Comparison of ENCODE assay signal across 17 cellular contexts in the genomic region with DNA sequence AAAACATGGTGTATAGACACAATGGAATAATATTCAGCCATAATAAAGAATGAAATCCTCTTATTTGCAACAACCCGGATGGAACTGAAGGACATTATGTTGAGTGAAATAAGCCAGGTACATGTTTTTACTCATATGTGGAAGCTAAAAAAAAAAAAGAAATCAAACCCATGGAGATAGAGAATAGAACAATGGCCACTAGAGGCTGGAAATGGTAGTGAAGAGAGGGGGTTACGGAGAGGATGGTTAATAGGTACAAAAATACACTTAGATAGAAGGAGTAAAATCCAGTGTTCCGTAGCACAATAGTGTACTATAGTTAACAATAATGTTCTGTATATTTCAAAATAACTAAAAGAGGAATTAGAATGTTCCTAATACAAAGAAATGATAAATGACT. TPM values are rescaled to one million over a fixed set of nuclear protein-coding genes. Genes with fewer than 3 reads are reported as not detected.
DNase-seq lines count a peak whose midpoint lies in the region; ATAC-seq, FAIRE-seq and TF ChIP-seq lines count a peak whose summit lies in the region.
"Had no signal": no experiment of that assay in that cellular context is flagged by ENCODE, and none has a peak within 500 bp of the region (broad histone marks: within the 10 kb centered on the region; RNA-seq: fewer than 3 reads in every experiment).

No MANE protein-coding gene starts in this region.

- DNase-seq in DND-41 (no peak), IMR-90 (no peak), GM12878 (ENCODE audit: low read depth, low spot score) (no peak), neural progenitor cell (ENCODE audit: low spot score) (no peak), RKO (ENCODE audit: low spot score) (no peak)
- DNase-seq: activated CD4-positive, alpha-beta T cell treated with anti-CD3 and anti-CD28 coated beads for 4 hours; mesenchymal stem cell; MG63; posterior cingulate gyrus; stimulated activated CD4-positive, alpha-beta T cell treated with anti-CD3 and anti-CD28 coated beads, Interleukin-4, amount 100 ng/mL, for 24 hours; stomach had no signal

- H4K20me1 ChIP-seq in DND-41 (ENCODE audit: insufficient read depth, low read length), result no peaks in the 10 kb centered on the region
- H4K20me1 ChIP-seq in IMR-90 (ENCODE audit: insufficient read depth, low read length), result no peaks in the 10 kb centered on the region
- no peaks in the 10 kb centered on the region for H4K20me1 ChIP-seq in GM12878 (ENCODE audit: control insufficient read depth, insufficient read depth)
- no peaks in the 10 kb centered on the region for H4K20me1 ChIP-seq in neural progenitor cell (ENCODE audit: low read depth)

- no peaks in the 10 kb centered on the region for H3K9me3 Mint-ChIP-seq in neural progenitor cell
- H3K9me3 Mint-ChIP-seq: activated T-helper 1 cell treated with anti-CD3 and anti-CD28 coated beads, Interleukin-12 subunit alpha, Interleukin-12 subunit beta, Interleukin-2, Interleukin-4 antibody, amounts not matched to agents 30 ng/mL and 10 ng/mL and 1 ng/mL, durations not matched to agents 14 hours and 24 hours and 36 hours had no signal

- peaks cover 8% of the 10 kb centered on the region for H3K27me3 ChIP-seq in DND-41 (ENCODE audit: insufficient read depth, low read length, poor library complexity)
- H3K27me3 ChIP-seq in IMR-90 (ENCODE audit: control insufficient read depth, insufficient read depth, low read length), result no peaks in the 10 kb centered on the region
- H3K27me3 ChIP-seq in GM12878 (replicated peaks in 1 of 2; ENCODE audit: control insufficient read depth in 2 of 2, insufficient read depth in 2 of 2, low read length in 1 of 2), result no peaks in the 10 kb centered on the region; a peak in 2 of 4 replicates
- no peaks in the 10 kb centered on the region for H3K27me3 ChIP-seq in neural progenitor cell
- H3K27me3 ChIP-seq: MG63 had no signal

- no peak overlapping the region for H3K23ac ChIP-seq in IMR-90 (ENCODE audit: low read depth, low read length)

- H2AK9ac ChIP-seq in IMR-90 (replicated peaks; ENCODE audit: low read depth, low read length, poor library complexity), result no peak overlapping the region

- H3K79me2 ChIP-seq in DND-41 (ENCODE audit: insufficient read depth, low read length) (no peaks in the 10 kb centered on the region), GM12878 (ENCODE audit: control insufficient read depth, insufficient read depth, low read length) (no peaks in the 10 kb centered on the region), neural progenitor cell (ENCODE audit: low read depth) (no peaks in the 10 kb centered on the region)

- POLR2A ChIA-PET in IMR-90 (lab: Charles Lee; ENCODE audit: unreplicated experiment) (no interaction called here), GM12878 (lab: Charles Lee) (no interaction called here)

- H3K9me3 ChIP-seq in DND-41 (ENCODE audit: insufficient read depth, low read length, severe bottlenecking), result no peaks in the 10 kb centered on the region
- no peaks in the 10 kb centered on the region for H3K9me3 ChIP-seq in IMR-90 (ENCODE audit: control insufficient read depth, insufficient read depth, low read length)
- no peaks in the 10 kb centered on the region for H3K9me3 ChIP-seq in GM12878 (replicated peaks; ENCODE audit: control insufficient read depth, insufficient read depth, low read length)
- H3K9me3 ChIP-seq in neural progenitor cell (ENCODE audit: low read depth), result no peaks in the 10 kb centered on the region
- H3K9me3 ChIP-seq: MG63, stomach had no signal

- no peak overlapping the region for H2BK120ac ChIP-seq in IMR-90 (ENCODE audit: low read depth, low read length)

- H3K4me2 ChIP-seq in DND-41 (ENCODE audit: insufficient read depth, low read length) (no peak overlapping the region), IMR-90 (ENCODE audit: low read depth, low read length) (no peak overlapping the region), GM12878 (ENCODE audit: control insufficient read depth, insufficient read depth) (no peak overlapping the region), neural progenitor cell (no peak overlapping the region)

- 0 out of 2 replicates have a peak, but pooled peaks cover 7% of the 10 kb centered on the region for H3K9me1 ChIP-seq in IMR-90 (ENCODE audit: insufficient read depth, low read length)

- H3K14ac ChIP-seq in IMR-90 (replicated peaks; ENCODE audit: low read depth, low read length), result no peak overlapping the region

- no peak overlapping the region for H4K91ac ChIP-seq in IMR-90 (ENCODE audit: insufficient read depth, low read depth, low read length)

- no peak overlapping the region for H2AK5ac ChIP-seq in IMR-90 (ENCODE audit: low read depth, low read length)

- SMC1A ChIA-PET in GM12878 (lab: Charles Lee; ENCODE audit: uncharacterized antibody, unreplicated experiment), result interaction anchor here (4.0 kb wide), 1 partner anchor 200 kb away, joined by 16 read pairs; no protein-coding TSS in a partner anchor

- peak; percentile 32 for TF ChIP-seq CTCF in DND-41 (IDR thresholded peaks at IDR 0.05; ENCODE audit: borderline replicate concordance, extremely low read depth, low read length, poor library complexity, severe bottlenecking)
- TF ChIP-seq CTCF in IMR-90 (conservative IDR thresholded peaks at IDR 0.05; ENCODE audit: low read depth, low read length), result 0 out of 2 replicates have a peak, but pooled peaks have one; percentile 7
- peak in 2 of 3 experiments; percentile 33 to 34; a peak in 4 of 6 replicates for TF ChIP-seq CTCF in GM12878 (IDR thresholded peaks at IDR 0.05 in 2 of 3, conservative IDR thresholded peaks at IDR 0.05 in 1 of 3; ENCODE audit: control insufficient read depth in 2 of 3, extremely low read depth in 1 of 3, insufficient read depth in 1 of 3, low read depth in 3 of 3, low read length in 3 of 3)
- peak; percentile 51 for TF ChIP-seq CTCF in neural progenitor cell (IDR thresholded peaks at IDR 0.05)

- no peak overlapping the region for H2BK5ac ChIP-seq in IMR-90 (ENCODE audit: low read depth, low read length, poor library complexity, severe bottlenecking)

- TF ChIP-seq RAD21 in IMR-90 (IDR thresholded peaks at IDR 0.05; ENCODE audit: low read length) (no peak), GM12878 (IDR thresholded peaks at IDR 0.05; ENCODE audit: insufficient read depth, low read depth, low read length) (no peak)

- peaks cover 23% of the 10 kb centered on the region for H3F3A ChIP-seq in neural progenitor cell (ENCODE audit: low read depth)

- no peak overlapping the region for H2BK20ac ChIP-seq in IMR-90 (ENCODE audit: low read depth, low read length)

- no peak overlapping the region for H3K27ac ChIP-seq in DND-41 (ENCODE audit: low read length)
- H3K27ac ChIP-seq in IMR-90 (ENCODE audit: insufficient read depth, low read length), result no peak overlapping the region
- H3K27ac ChIP-seq in GM12878 (ENCODE audit: control insufficient read depth, insufficient read depth), result no peak overlapping the region
- no peak overlapping the region for H3K27ac ChIP-seq in neural progenitor cell
- H3K27ac ChIP-seq: SK-N-MC, stomach had no signal

- no peak overlapping the region for H3K4me3 Mint-ChIP-seq in neural progenitor cell
- H3K4me3 Mint-ChIP-seq: activated T-helper 1 cell treated with anti-CD3 and anti-CD28 coated beads, Interleukin-12 subunit alpha, Interleukin-12 subunit beta, Interleukin-2, Interleukin-4 antibody, amounts not matched to agents 30 ng/mL and 10 ng/mL and 1 ng/mL, durations not matched to agents 14 hours and 24 hours and 36 hours had no signal

- no peak for TF ChIP-seq EP300 in GM12878 (IDR thresholded peaks at IDR 0.05; ENCODE audit: borderline replicate concordance in 1 of 2, control insufficient read depth in 1 of 2, low read depth in 2 of 2, low read length in 2 of 2)

- H3K36me3 ChIP-seq in DND-41 (ENCODE audit: insufficient read depth, low read length) (no peaks in the 10 kb centered on the region), IMR-90 (ENCODE audit: control insufficient read depth, insufficient read depth, low read length) (no peaks in the 10 kb centered on the region), GM12878 (ENCODE audit: control insufficient read depth in 2 of 2, insufficient read depth in 2 of 2, low read length in 1 of 2) (no peaks in the 10 kb centered on the region), neural progenitor cell (no peaks in the 10 kb centered on the region)
- H3K36me3 ChIP-seq: MG63, stomach had no signal

- no peak overlapping the region for H3K4me3 ChIP-seq in DND-41 (ENCODE audit: low read depth in 1 of 2, low read length in 2 of 2)
- H3K4me3 ChIP-seq in IMR-90 (ENCODE audit: insufficient read depth, low read depth, low read length), result no peak overlapping the region
- no peak overlapping the region for H3K4me3 ChIP-seq in GM12878
- H3K4me3 ChIP-seq in neural progenitor cell, result no peak overlapping the region
- H3K4me3 ChIP-seq: MG63, SK-N-MC, stomach had no signal

- peak; percentile 64 for FAIRE-seq in GM12878 (lab: Jason Lieb, UNC)
- FAIRE-seq: endometrium had no signal

- BruUV-seq in IMR-90 (replicated peaks; lab: Mats Ljungman, UMichigan), result no TSS peak
- BruUV-seq in GM12878 (replicated peaks; lab: Mats Ljungman, UMichigan), result no TSS peak

- RAD21 ChIA-PET in GM12878 (lab: Charles Lee; ENCODE audit: unreplicated experiment), result no interaction called here

- H3K4ac ChIP-seq in IMR-90 (ENCODE audit: low read depth, low read length), result no peak overlapping the region

- H3K4me1 ChIP-seq in DND-41 (ENCODE audit: insufficient read depth, low read length) (no peaks in the 10 kb centered on the region), IMR-90 (ENCODE audit: control insufficient read depth, insufficient read depth, low read length) (peaks cover 10% of the 10 kb centered on the region), GM12878 (ENCODE audit: control insufficient read depth, insufficient read depth, low read length) (no peaks in the 10 kb centered on the region), neural progenitor cell (peaks cover 15% of the 10 kb centered on the region)

- H2AFZ ChIP-seq in DND-41 (ENCODE audit: low read depth, low read length) (no peak overlapping the region), IMR-90 (replicated peaks; ENCODE audit: low read length, poor library complexity) (no peak overlapping the region), GM12878 (ENCODE audit: control insufficient read depth, low read depth, low read length) (no peak overlapping the region), neural progenitor cell (replicated peaks) (no peak overlapping the region)

- H4K5ac ChIP-seq in IMR-90 (ENCODE audit: low read depth, low read length), result no peak overlapping the region

- ATAC-seq in DND-41 (ENCODE audit: insufficient read depth, low read depth) (no peak), IMR-90 (ENCODE audit: low read depth) (no peak), GM12878 (peak; percentile 64), HG02840 (IDR thresholded peaks at IDR 0.05; ENCODE audit: low FRiP score, unreplicated experiment) (no peak), GM21515 (IDR thresholded peaks at IDR 0.05; ENCODE audit: unreplicated experiment) (no peak)

- H3K9ac ChIP-seq in DND-41 (ENCODE audit: low read depth, low read length) (no peak overlapping the region), IMR-90 (ENCODE audit: low read depth, low read length) (no peak overlapping the region), GM12878 (ENCODE audit: control insufficient read depth, insufficient read depth, low read length) (no peak overlapping the region), neural progenitor cell (no peak overlapping the region)

- H4K8ac ChIP-seq in IMR-90 (ENCODE audit: low read depth in 2 of 2, low read length in 2 of 2), result no peak overlapping the region

- WGBS in IMR-90 (ENCODE audit: extremely low coverage in 2 of 2, insufficient read length in 1 of 2), 2 experiments, result no CpG with 5 or more reads among the region's 3 CpGs
- 19% methylated on average over 3 of the region's 3 CpGs for WGBS in GM12878 (ENCODE audit: insufficient coverage, insufficient replicate concordance, low lambda C conversion rate, missing lambda C conversion rate)

- peaks cover 2% of the 10 kb centered on the region for H3K36me3 Mint-ChIP-seq in neural progenitor cell

- dilution Hi-C loops in IMR-90 (cut with HindIII; ENCODE audit: low sequenced_read_pairs, unreplicated experiment), result no loop called here

- H2BK15ac ChIP-seq in IMR-90 (ENCODE audit: low read depth, low read length), result no peak overlapping the region

- H3K27ac Mint-ChIP-seq in neural progenitor cell, result no peak overlapping the region
- H3K27ac Mint-ChIP-seq: activated T-helper 1 cell treated with anti-CD3 and anti-CD28 coated beads, Interleukin-12 subunit alpha, Interleukin-12 subunit beta, Interleukin-2, Interleukin-4 antibody, amounts not matched to agents 30 ng/mL and 10 ng/mL and 1 ng/mL, durations not matched to agents 14 hours and 24 hours and 36 hours had no signal

- H3K18ac ChIP-seq in IMR-90 (ENCODE audit: low read depth, low read length), result no peak overlapping the region

- H3K79me1 ChIP-seq in IMR-90 (ENCODE audit: low read depth in 1 of 2, low read length in 2 of 2), result no peaks in the 10 kb centered on the region

- CTCF ChIA-PET in IMR-90 (lab: Yijun Ruan, JAX) (interaction anchor here (0.6 kb wide), 1 partner anchor 39 kb away, joined by 3 read pairs; no protein-coding TSS in a partner anchor), GM12878 (lab: Yijun Ruan, JAX) (interaction anchor here (1.0 to 4.8 kb wide), 3 partner anchors 10 to 200 kb away, joined by 3 to 32 read pairs (median 3); no protein-coding TSS in a partner anchor)

- H3K56ac ChIP-seq in IMR-90 (ENCODE audit: extremely low read depth, insufficient read depth, low read length), result no peak overlapping the region

- peaks cover 35% of the 10 kb centered on the region for H3K4me1 Mint-ChIP-seq in neural progenitor cell

- TF ChIP-seq POLR2A in IMR-90 (IDR thresholded peaks at IDR 0.05; ENCODE audit: low read depth, low read length) (no peak), GM12878 (IDR thresholded peaks at IDR 0.05; ENCODE audit: low read depth, low read length) (no peak)

- in situ Hi-C loops in IMR-90 (cut with MboI; ENCODE audit: low sequenced_read_pairs), result no loop called here
- in situ Hi-C loops in GM12878 (cut with MboI), result no loop called here

- intact Hi-C loops in IMR-90 (cut with micrococcal nuclease), result no loop called here
- intact Hi-C loops in GM12878 (cut with micrococcal nuclease; ENCODE audit: unreplicated experiment), result loop anchor here (5.0 kb wide), 1 partner anchor 263 kb away; no protein-coding TSS in a partner anchor

- H3K27me3 Mint-ChIP-seq in neural progenitor cell (ENCODE audit: insufficient read depth, low read depth), result no peaks in the 10 kb centered on the region

RNA-seq across cellular contexts. Expression of a gene that starts 12.8 kb away (rescaled TPM):
- under 0.01 TPM in 2 replicates for total RNA-seq in IMR-90 (2012; rRNA removed)
- 0.04 and 0.09 TPM in 2 replicates for polyA plus RNA-seq in IMR-90 (2012; rRNA removed)
- 0.04 and 0.05 TPM in 2 replicates for polyA plus RNA-seq in IMR-90 (2012; cell fraction: cytosol; rRNA removed)
- 0.61 and 1.0 TPM in 2 replicates for polyA plus RNA-seq in IMR-90 (2012; cell fraction: nucleus; rRNA removed; ENCODE audit: low replicate concordance)
- not detected in 2 replicates for total RNA-seq in GM12878 (2013; cell fraction: nucleolus; rRNA removed)
- not detected in 2 replicates for total RNA-seq in GM12878 (2014; rRNA removed)
- not detected in 2 replicates for total RNA-seq in GM12878 (2014; rRNA removed; fragmentation: Illumina TruSeq; extraction: Trizol)
- total RNA-seq in GM12878 (2021), result not detected in 2 replicates
- polyA plus RNA-seq in GM12878 (2011; ENCODE audit: low read depth), result not detected
- 0.04 TPM in 1 of 2 replicates, not detected in the other for polyA plus RNA-seq in GM12878 (2011; rRNA removed)
- polyA plus RNA-seq in GM12878 (2011; cell fraction: cytosol; rRNA removed), result not detected in 2 replicates
- polyA plus RNA-seq in GM12878 (2011; cell fraction: nucleus; rRNA removed), result 0.12 TPM in 1 of 2 replicates, not detected in the other
- polyA plus RNA-seq in GM12878 (2012), result not detected in 2 replicates
- not detected in 2 replicates for polyA plus RNA-seq in GM12878 (2014; fragmentation: Illumina TruSeq; extraction: Trizol)
- polyA plus RNA-seq in GM12878 (2014; fragmentation: Nextera tagmentation; extraction: Ambion mirVana), result not detected
- polyA plus RNA-seq in GM12878 (2014; rRNA removed), result not detected in 2 replicates
- polyA plus RNA-seq in GM12878 (2016; fragmentation: Nextera tagmentation; extraction: Ambion mirVana), result under 1 TPM in 1 of 2 experiments, not detected in 1; 0.03 TPM
- not detected in 2 replicates for polyA minus RNA-seq in GM12878 (2011; rRNA and poly(A)+ RNA removed)
- polyA minus RNA-seq in GM12878 (2011; cell fraction: cytosol; rRNA and poly(A)+ RNA removed), result not detected in 2 replicates
- not detected in 2 replicates for polyA minus RNA-seq in GM12878 (2011; cell fraction: nucleus; rRNA and poly(A)+ RNA removed)
- total RNA-seq in neural progenitor cell (ENCODE audit: low replicate concordance), result not detected in 2 replicates
- total RNA-seq: activated T-helper 1 cell treated with anti-CD3 and anti-CD28 coated beads, Interleukin-12 subunit alpha, Interleukin-12 subunit beta, Interleukin-2, Interleukin-4 antibody, amounts not matched to agents 30 ng/mL and 10 ng/mL and 1 ng/mL, durations not matched to agents 14 hours and 24 hours and 36 hours; NCI-H460 had no signal

RNA-seq across cellular contexts. Expression of a gene that starts 26.6 kb away (rescaled TPM):
- 62.4 and 81.1 TPM in 2 replicates for total RNA-seq in IMR-90 (2012; rRNA removed)
- 87.9 and 90.9 TPM in 2 replicates for polyA plus RNA-seq in IMR-90 (2012; rRNA removed)
- polyA plus RNA-seq in IMR-90 (2012; cell fraction: cytosol; rRNA removed), result 34.4 and 91.8 TPM in 2 replicates
- 21.3 and 47.0 TPM in 2 replicates for polyA plus RNA-seq in IMR-90 (2012; cell fraction: nucleus; rRNA removed; ENCODE audit: low replicate concordance)
- total RNA-seq in GM12878 (2013; cell fraction: nucleolus; rRNA removed), result 3.2 and 4.0 TPM in 2 replicates
- 1.5 TPM in 2 replicates for total RNA-seq in GM12878 (2014; rRNA removed)
- total RNA-seq in GM12878 (2014; rRNA removed; fragmentation: Illumina TruSeq; extraction: Trizol), result 0.64 and 0.76 TPM in 2 replicates
- total RNA-seq in GM12878 (2021), result 2.4 and 2.6 TPM in 2 replicates
- polyA plus RNA-seq in GM12878 (2011; ENCODE audit: low read depth), result 0.09 TPM
- polyA plus RNA-seq in GM12878 (2011; rRNA removed), result 0.42 and 0.50 TPM in 2 replicates
- polyA plus RNA-seq in GM12878 (2011; cell fraction: cytosol; rRNA removed), result 0.60 and 0.69 TPM in 2 replicates
- polyA plus RNA-seq in GM12878 (2011; cell fraction: nucleus; rRNA removed), result 1.9 TPM in 2 replicates
- 0.23 and 0.29 TPM in 2 replicates for polyA plus RNA-seq in GM12878 (2012)
- polyA plus RNA-seq in GM12878 (2014; fragmentation: Illumina TruSeq; extraction: Trizol), result 0.75 and 1.3 TPM in 2 replicates
- under 1 TPM; 0.24 to 0.47 TPM for polyA plus RNA-seq in GM12878 (2014; fragmentation: Nextera tagmentation; extraction: Ambion mirVana)
- 1.1 and 1.3 TPM in 2 replicates for polyA plus RNA-seq in GM12878 (2014; rRNA removed)
- polyA plus RNA-seq in GM12878 (2016; fragmentation: Nextera tagmentation; extraction: Ambion mirVana), result under 1 TPM; 0.47 to 0.88 TPM
- 0.95 and 2.5 TPM in 2 replicates for polyA minus RNA-seq in GM12878 (2011; rRNA and poly(A)+ RNA removed)
- polyA minus RNA-seq in GM12878 (2011; cell fraction: cytosol; rRNA and poly(A)+ RNA removed), result 1.1 and 1.2 TPM in 2 replicates
- 2.4 and 4.6 TPM in 2 replicates for polyA minus RNA-seq in GM12878 (2011; cell fraction: nucleus; rRNA and poly(A)+ RNA removed)
- total RNA-seq in neural progenitor cell (ENCODE audit: low replicate concordance), result 79.4 and 106 TPM in 2 replicates

Comparison
In these comparisons a context has a peak if more than half of its experiments do, and no peak if none do; other contexts are left out.
1. RNA of a gene that starts 26.6 kb away (total RNA-seq): 79.4 to 106 TPM in neural progenitor cell and 62.4 to 81.1 TPM in IMR-90; 0.64 to 4.0 TPM in GM12878; every median in the first group is over 10 times any median in the second.
2. Peak in every context shown above with its lines, with median percentiles within 50 percentile points of each other: CTCF ChIP-seq.